In genomic region chr1:1556505-1556904, GRCh38 we compare ENCODE assay signal across 1 cellular context.
TF ChIP-seq lines count a peak whose summit lies in the region.

No MANE protein-coding gene starts in this region.

TF ChIP-seq in GM12878, 131 proteins besides CTCF, POLR2A, EP300 and RAD21:
- TF ChIP-seq CHD1 (IDR thresholded peaks at IDR 0.05; ENCODE audit: low read depth, low read length), result no peak
- TF ChIP-seq MEF2B (IDR thresholded peaks at IDR 0.05; ENCODE audit: partially characterized antibody, poor library complexity, severe bottlenecking), result no peak
- TF ChIP-seq IRF5 (IDR thresholded peaks at IDR 0.05; ENCODE audit: borderline replicate concordance), result no peak
- TF ChIP-seq TCF7 (IDR thresholded peaks at IDR 0.05; ENCODE audit: borderline replicate concordance), result no peak
- TF ChIP-seq E2F4 (IDR thresholded peaks at IDR 0.05; ENCODE audit: low read depth, low read length), result no peak
- no peak for TF ChIP-seq TBL1XR1 (IDR thresholded peaks at IDR 0.05; ENCODE audit: low read depth, low read length)
- no peak for TF ChIP-seq SUZ12 (IDR thresholded peaks at IDR 0.05; ENCODE audit: unreplicated experiment)
- TF ChIP-seq BRCA1 (IDR thresholded peaks at IDR 0.05; ENCODE audit: low read depth, low read length), result no peak
- TF ChIP-seq ASH2L (IDR thresholded peaks at IDR 0.05; ENCODE audit: borderline replicate concordance, low read depth), result no peak
- no peak for TF ChIP-seq STAT1 (conservative IDR thresholded peaks at IDR 0.05)
- TF ChIP-seq FOXM1 (IDR thresholded peaks at IDR 0.05; ENCODE audit: low read depth, low read length), result no peak
